Comparison of ENCODE assay signal across 7 cellular contexts in the genomic region with DNA sequence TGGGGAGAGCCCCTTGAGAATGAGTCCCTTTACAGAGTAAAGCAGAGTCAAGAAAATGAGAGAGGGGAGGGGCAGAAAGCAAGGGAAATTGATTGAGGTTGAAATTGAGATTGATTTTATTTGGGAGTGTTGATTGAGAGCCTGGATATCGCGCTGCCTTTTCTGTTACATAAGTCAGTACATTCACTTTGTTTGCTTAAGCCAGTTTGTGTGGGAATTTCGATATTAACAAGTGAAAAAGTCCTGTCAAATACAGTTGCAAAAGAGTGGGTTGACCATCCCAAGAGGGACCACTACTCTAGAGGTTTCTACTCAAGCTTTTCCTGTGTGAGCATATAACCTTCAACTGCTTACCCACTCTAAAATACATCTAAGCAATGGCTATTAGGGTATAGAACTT.
"Had no signal": no experiment of that assay in that cellular context is flagged by ENCODE, and none has a peak within 500 bp of the region (broad histone marks: within the 10 kb centered on the region; RNA-seq: fewer than 3 reads in every experiment).

No MANE protein-coding gene starts in this region.

- H3K9me3 ChIP-seq: HAP-1 had no signal

- H3K27me3 Mint-ChIP-seq: IgD-negative memory B cell had no signal

- H3K4me3 Mint-ChIP-seq: HFFc6, IgD-negative memory B cell had no signal

- DNase-seq: GOT3, H7, HFFc6, KBM-7 had no signal

- H3K4me3 ChIP-seq: HAP-1 had no signal

- H3K27ac Mint-ChIP-seq: HFFc6, IgD-negative memory B cell had no signal

- H3K36me3 ChIP-seq: HAP-1 had no signal

- H3K4me1 Mint-ChIP-seq: IgD-negative memory B cell had no signal

- H3K36me3 Mint-ChIP-seq: IgD-negative memory B cell had no signal

- ATAC-seq: HCT116 had no signal
